14 cellular contexts compared by ENCODE assay signal in genomic region chr16:56277040-56277439, GRCh38.
DNase-seq lines count a peak whose midpoint lies in the region; ATAC-seq and TF ChIP-seq lines count a peak whose summit lies in the region.
"Had no signal": no experiment of that assay in that cellular context is flagged by ENCODE, and none has a peak within 500 bp of the region (broad histone marks: within the 10 kb centered on the region; RNA-seq: fewer than 3 reads in every experiment).

No MANE protein-coding gene starts in this region.

- H3K27me3 Mint-ChIP-seq in T-cell: peaks cover 0 to 16% of the 10 kb centered on the region in 2 donors

- no peak overlapping the region for H3K18ac ChIP-seq in neuronal stem cell (ENCODE audit: low read length)

- CTCF ChIA-PET in T-cell (lab: Charles Lee): no interaction called here

- no peak overlapping the region for H2AK5ac ChIP-seq in neuronal stem cell (ENCODE audit: low read depth, low read length)

- no peak overlapping the region for H3K9ac ChIP-seq in neuronal stem cell (ENCODE audit: low read depth, low read length, poor library complexity)

- no peak overlapping the region for H2BK12ac ChIP-seq in neuronal stem cell (ENCODE audit: low read length)

- peak; percentile 41 for TF ChIP-seq CTCF in choroid plexus epithelial cell (conservative IDR thresholded peaks at IDR 0.05; ENCODE audit: low read depth, low read length)

- no peak overlapping the region for H4K91ac ChIP-seq in neuronal stem cell (ENCODE audit: low read depth, low read length, poor library complexity)

- no peak overlapping the region for H3K4ac ChIP-seq in neuronal stem cell (ENCODE audit: low read length)

- H3K4me3 ChIP-seq in choroid plexus epithelial cell (ENCODE audit: low read depth, low read length): no peak overlapping the region
- H3K4me3 ChIP-seq in neuronal stem cell (ENCODE audit: low read length in 2 of 2): no peak overlapping the region
- H3K4me3 ChIP-seq: ovary, uterus had no signal

- H3K9me3 Mint-ChIP-seq in T-cell: peaks cover 0 to 6% (median 6%) of the 10 kb centered on the region in 3 donors
- H3K9me3 Mint-ChIP-seq: activated CD4-positive, alpha-beta T cell treated with anti-CD3 and anti-CD28 coated beads, Interleukin-2, amount 10 ng/mL, durations not matched to agents 24 days and 14 days; activated naive CD4-positive, alpha-beta T cell treated with anti-CD3 and anti-CD28 coated beads for 36 hours had no signal

- POLR2A ChIA-PET in T-cell (lab: Charles Lee): no interaction called here

- H3K27ac ChIP-seq in neuronal stem cell (replicated peaks; ENCODE audit: low read length): no peak overlapping the region
- H3K27ac ChIP-seq: HL-60, ovary, uterus had no signal

- no peak overlapping the region for H3K4me3 Mint-ChIP-seq in T-cell
- H3K4me3 Mint-ChIP-seq: activated CD4-positive, alpha-beta T cell treated with anti-CD3 and anti-CD28 coated beads, Interleukin-2, amount 10 ng/mL, durations not matched to agents 24 days and 14 days; activated naive CD4-positive, alpha-beta T cell treated with anti-CD3 and anti-CD28 coated beads for 36 hours had no signal

- no peak overlapping the region for H3K4me2 ChIP-seq in neuronal stem cell (ENCODE audit: insufficient read depth, low read length, poor library complexity, severe bottlenecking)

- H3K14ac ChIP-seq in neuronal stem cell (ENCODE audit: low read length): no peak overlapping the region

- no peaks in the 10 kb centered on the region for H3K36me3 Mint-ChIP-seq in T-cell

- H3K27me3 ChIP-seq in neuronal stem cell (ENCODE audit: control insufficient read depth in 3 of 3, insufficient read depth in 3 of 3, low read depth in 1 of 3, low read length in 3 of 3): no peaks in the 10 kb centered on the region
- H3K27me3 ChIP-seq: ovary, uterus had no signal

- H3K79me1 ChIP-seq in neuronal stem cell (ENCODE audit: low read depth, low read length): no peaks in the 10 kb centered on the region

- DNase-seq in ELR (ENCODE audit: low read depth) (peak; percentile 38), NCI-H146 (lab: John Stamatoyannopoulos, UW) (peak; percentile 40), choroid plexus epithelial cell (ENCODE audit: low read depth) (no peak), neuronal stem cell (ENCODE audit: low spot score) (no peak), T-cell (no peak)
- no peak for DNase-seq in stimulated activated CD4-positive, alpha-beta T cell treated with anti-CD3 and anti-CD28 coated beads, Interleukin-2, amount 100 ng/mL, for 48 hours
- DNase-seq: activated CD4-positive, alpha-beta T cell treated with anti-CD3 and anti-CD28 coated beads, Interleukin-2, amount 10 ng/mL, durations not matched to agents 24 days and 14 days; activated naive CD4-positive, alpha-beta T cell treated with anti-CD3 and anti-CD28 coated beads for 36 hours; NCI-H1417 treated with DMSO at 0.1 percent for 48 hours; ovary; SIG-M5; uterus had no signal

- peak overlapping the region; percentile 45 for H2AFZ ChIP-seq in neuronal stem cell (ENCODE audit: low read length)

- no peak overlapping the region for H4K8ac ChIP-seq in neuronal stem cell (ENCODE audit: low read depth, low read length)

- H3K36me3 ChIP-seq in neuronal stem cell (replicated peaks in 1 of 2; ENCODE audit: control insufficient read depth in 2 of 2, insufficient read depth in 2 of 2, low read length in 2 of 2): no peaks in the 10 kb centered on the region
- H3K36me3 ChIP-seq: ovary, uterus had no signal

- peaks cover 5 to 18% of the 10 kb centered on the region in 2 donors for H3K9me3 ChIP-seq in neuronal stem cell (replicated peaks in 1 of 2; ENCODE audit: control insufficient read depth in 2 of 2, insufficient read depth in 1 of 2, low read depth in 1 of 2, low read length in 2 of 2)
- H3K9me3 ChIP-seq: ovary, uterus had no signal

- peaks cover 17 to 19% of the 10 kb centered on the region in 2 donors for H3K4me1 ChIP-seq in neuronal stem cell (ENCODE audit: control insufficient read depth in 2 of 2, insufficient read depth in 1 of 2, low read depth in 1 of 2, low read length in 2 of 2)
- H3K4me1 ChIP-seq: uterus had no signal

- no peak overlapping the region for H2BK15ac ChIP-seq in neuronal stem cell (ENCODE audit: low read length)

- peak overlapping the region in 1 of 2 donors; percentile 7 for H3K27ac Mint-ChIP-seq in T-cell
- H3K27ac Mint-ChIP-seq: activated CD4-positive, alpha-beta T cell treated with anti-CD3 and anti-CD28 coated beads, Interleukin-2, amount 10 ng/mL, durations not matched to agents 24 days and 14 days; activated naive CD4-positive, alpha-beta T cell treated with anti-CD3 and anti-CD28 coated beads for 36 hours had no signal

- peaks cover 25 to 38% (median 28%) of the 10 kb centered on the region in 3 donors for H3K4me1 Mint-ChIP-seq in T-cell

- H2BK120ac ChIP-seq in neuronal stem cell (ENCODE audit: low read depth, low read length): no peak overlapping the region

- no CpG with 5 or more reads among the region's 5 CpGs for WGBS in neuronal stem cell (ENCODE audit: extremely low coverage in 2 of 2, insufficient read length in 2 of 2, insufficient replicate concordance in 1 of 2), 2 donors

- no peak overlapping the region for H3K23ac ChIP-seq in neuronal stem cell (ENCODE audit: low read depth, low read length, poor library complexity)

- no peak overlapping the region for H2BK5ac ChIP-seq in neuronal stem cell (ENCODE audit: low read length)

- no peak for ATAC-seq in HG02623 (IDR thresholded peaks at IDR 0.05; ENCODE audit: unreplicated experiment)
- no peak for ATAC-seq in T-cell (replicated peaks in 1 of 4)

Comparison
In these comparisons a context has a peak if more than half of its experiments do, and no peak if none do; other contexts are left out.
1. DNase-seq: peak in ELR (single experiment) and NCI-H146 (single experiment); none in choroid plexus epithelial cell (single experiment), neuronal stem cell (single experiment), T-cell (0 of 34) and stimulated activated CD4-positive, alpha-beta T cell treated with anti-CD3 and anti-CD28 coated beads, Interleukin-2, amount 100 ng/mL, for 48 hours (0 of 2).